2 cellular contexts compared by ENCODE assay signal in the genomic region with DNA sequence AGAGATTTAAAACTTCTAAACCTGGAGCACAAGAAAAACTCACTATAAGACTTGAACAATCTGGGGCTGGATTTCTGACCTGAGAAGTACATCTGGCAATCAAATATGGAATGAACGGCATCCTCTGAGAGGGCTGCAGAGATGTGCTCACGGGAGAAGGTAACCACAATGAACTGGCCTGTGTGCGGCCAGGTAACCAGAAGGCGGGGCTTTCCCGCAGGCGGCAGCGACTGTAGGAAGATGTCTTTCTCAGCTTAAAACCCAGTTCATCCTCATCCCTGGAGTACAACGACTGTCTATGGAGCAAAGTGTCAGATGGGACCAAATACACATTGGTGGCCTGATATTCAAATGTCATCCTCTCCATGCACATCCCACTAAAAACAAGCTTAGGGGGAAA.
TF ChIP-seq lines count a peak whose summit lies in the region.

No MANE protein-coding gene starts in this region.

TF ChIP-seq in HCT116, 20 proteins besides CTCF, POLR2A, EP300 and RAD21 (continued from another document):
- TF ChIP-seq EGR1 (IDR thresholded peaks at IDR 0.05; ENCODE audit: low read depth) (no peak), ZFX (IDR thresholded peaks at IDR 0.05) (no peak), TCF7L2 (IDR thresholded peaks at IDR 0.05; ENCODE audit: borderline replicate concordance, extremely low read depth, insufficient read depth, insufficient read length) (no peak), SRF (IDR thresholded peaks at IDR 0.05; ENCODE audit: low read depth) (no peak), YY1 (IDR thresholded peaks at IDR 0.05; ENCODE audit: extremely low read depth, insufficient replicate concordance, low read depth, low read length) (no peak), FOSL1 (IDR thresholded peaks at IDR 0.05; ENCODE audit: low read depth) (no peak), ZNF274 (IDR thresholded peaks at IDR 0.05; ENCODE audit: low read depth, low read length) (no peak), SP1 (IDR thresholded peaks at IDR 0.05; ENCODE audit: low read depth) (no peak), EZH2phosphoT487 (IDR thresholded peaks at IDR 0.05; ENCODE audit: borderline replicate concordance) (no peak), CEBPB (IDR thresholded peaks at IDR 0.05; ENCODE audit: low read depth) (no peak), EZH2 (IDR thresholded peaks at IDR 0.05) (no peak)
- TF ChIP-seq, protein P1, sequence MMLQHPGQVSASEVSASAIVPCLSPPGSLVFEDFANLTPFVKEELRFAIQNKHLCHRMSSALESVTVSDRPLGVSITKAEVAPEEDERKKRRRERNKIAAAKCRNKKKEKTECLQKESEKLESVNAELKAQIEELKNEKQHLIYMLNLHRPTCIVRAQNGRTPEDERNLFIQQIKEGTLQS (IDR thresholded peaks at IDR 0.05) = no peak
- TF ChIP-seq, protein P2, sequence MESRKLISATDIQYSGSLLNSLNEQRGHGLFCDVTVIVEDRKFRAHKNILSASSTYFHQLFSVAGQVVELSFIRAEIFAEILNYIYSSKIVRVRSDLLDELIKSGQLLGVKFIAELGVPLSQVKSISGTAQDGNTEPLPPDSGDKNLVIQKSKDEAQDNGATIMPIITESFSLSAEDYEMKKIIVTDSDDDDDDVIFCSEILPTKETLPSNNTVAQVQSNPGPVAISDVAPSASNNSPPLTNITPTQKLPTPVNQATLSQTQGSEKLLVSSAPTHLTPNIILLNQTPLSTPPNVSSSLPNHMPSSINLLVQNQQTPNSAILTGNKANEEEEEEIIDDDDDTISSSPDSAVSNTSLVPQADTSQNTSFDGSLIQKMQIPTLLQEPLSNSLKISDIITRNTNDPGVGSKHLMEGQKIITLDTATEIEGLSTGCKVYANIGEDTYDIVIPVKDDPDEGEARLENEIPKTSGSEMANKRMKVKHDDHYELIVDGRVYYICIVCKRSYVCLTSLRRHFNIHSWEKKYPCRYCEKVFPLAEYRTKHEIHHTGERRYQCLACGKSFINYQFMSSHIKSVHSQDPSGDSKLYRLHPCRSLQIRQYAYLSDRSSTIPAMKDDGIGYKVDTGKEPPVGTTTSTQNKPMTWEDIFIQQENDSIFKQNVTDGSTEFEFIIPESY (IDR thresholded peaks at IDR 0.05; ENCODE audit: extremely low read depth, insufficient replicate concordance, low read length) = no peak

TF ChIP-seq in K562, 482 proteins besides CTCF, POLR2A, EP300 and RAD21 (continued from another document):
- TF ChIP-seq, protein P3, sequence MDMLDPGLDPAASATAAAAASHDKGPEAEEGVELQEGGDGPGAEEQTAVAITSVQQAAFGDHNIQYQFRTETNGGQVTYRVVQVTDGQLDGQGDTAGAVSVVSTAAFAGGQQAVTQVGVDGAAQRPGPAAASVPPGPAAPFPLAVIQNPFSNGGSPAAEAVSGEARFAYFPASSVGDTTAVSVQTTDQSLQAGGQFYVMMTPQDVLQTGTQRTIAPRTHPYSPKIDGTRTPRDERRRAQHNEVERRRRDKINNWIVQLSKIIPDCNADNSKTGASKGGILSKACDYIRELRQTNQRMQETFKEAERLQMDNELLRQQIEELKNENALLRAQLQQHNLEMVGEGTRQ (CRISPR knock-in tag; IDR thresholded peaks at IDR 0.05) = no peak
- no peak for TF ChIP-seq ILK (tag; IDR thresholded peaks at IDR 0.05; ENCODE audit: borderline replicate concordance, low read depth)
- TF ChIP-seq, protein P4, sequence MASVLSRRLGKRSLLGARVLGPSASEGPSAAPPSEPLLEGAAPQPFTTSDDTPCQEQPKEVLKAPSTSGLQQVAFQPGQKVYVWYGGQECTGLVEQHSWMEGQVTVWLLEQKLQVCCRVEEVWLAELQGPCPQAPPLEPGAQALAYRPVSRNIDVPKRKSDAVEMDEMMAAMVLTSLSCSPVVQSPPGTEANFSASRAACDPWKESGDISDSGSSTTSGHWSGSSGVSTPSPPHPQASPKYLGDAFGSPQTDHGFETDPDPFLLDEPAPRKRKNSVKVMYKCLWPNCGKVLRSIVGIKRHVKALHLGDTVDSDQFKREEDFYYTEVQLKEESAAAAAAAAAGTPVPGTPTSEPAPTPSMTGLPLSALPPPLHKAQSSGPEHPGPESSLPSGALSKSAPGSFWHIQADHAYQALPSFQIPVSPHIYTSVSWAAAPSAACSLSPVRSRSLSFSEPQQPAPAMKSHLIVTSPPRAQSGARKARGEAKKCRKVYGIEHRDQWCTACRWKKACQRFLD (CRISPR knock-in tag; IDR thresholded peaks at IDR 0.05) = no peak
- TF ChIP-seq RBM17 (IDR thresholded peaks at IDR 0.05; ENCODE audit: borderline replicate concordance, low read depth, low read length) = no peak
- TF ChIP-seq CTBP1 (IDR thresholded peaks at IDR 0.05; ENCODE audit: borderline replicate concordance) = no peak
- TF ChIP-seq, protein P5, sequence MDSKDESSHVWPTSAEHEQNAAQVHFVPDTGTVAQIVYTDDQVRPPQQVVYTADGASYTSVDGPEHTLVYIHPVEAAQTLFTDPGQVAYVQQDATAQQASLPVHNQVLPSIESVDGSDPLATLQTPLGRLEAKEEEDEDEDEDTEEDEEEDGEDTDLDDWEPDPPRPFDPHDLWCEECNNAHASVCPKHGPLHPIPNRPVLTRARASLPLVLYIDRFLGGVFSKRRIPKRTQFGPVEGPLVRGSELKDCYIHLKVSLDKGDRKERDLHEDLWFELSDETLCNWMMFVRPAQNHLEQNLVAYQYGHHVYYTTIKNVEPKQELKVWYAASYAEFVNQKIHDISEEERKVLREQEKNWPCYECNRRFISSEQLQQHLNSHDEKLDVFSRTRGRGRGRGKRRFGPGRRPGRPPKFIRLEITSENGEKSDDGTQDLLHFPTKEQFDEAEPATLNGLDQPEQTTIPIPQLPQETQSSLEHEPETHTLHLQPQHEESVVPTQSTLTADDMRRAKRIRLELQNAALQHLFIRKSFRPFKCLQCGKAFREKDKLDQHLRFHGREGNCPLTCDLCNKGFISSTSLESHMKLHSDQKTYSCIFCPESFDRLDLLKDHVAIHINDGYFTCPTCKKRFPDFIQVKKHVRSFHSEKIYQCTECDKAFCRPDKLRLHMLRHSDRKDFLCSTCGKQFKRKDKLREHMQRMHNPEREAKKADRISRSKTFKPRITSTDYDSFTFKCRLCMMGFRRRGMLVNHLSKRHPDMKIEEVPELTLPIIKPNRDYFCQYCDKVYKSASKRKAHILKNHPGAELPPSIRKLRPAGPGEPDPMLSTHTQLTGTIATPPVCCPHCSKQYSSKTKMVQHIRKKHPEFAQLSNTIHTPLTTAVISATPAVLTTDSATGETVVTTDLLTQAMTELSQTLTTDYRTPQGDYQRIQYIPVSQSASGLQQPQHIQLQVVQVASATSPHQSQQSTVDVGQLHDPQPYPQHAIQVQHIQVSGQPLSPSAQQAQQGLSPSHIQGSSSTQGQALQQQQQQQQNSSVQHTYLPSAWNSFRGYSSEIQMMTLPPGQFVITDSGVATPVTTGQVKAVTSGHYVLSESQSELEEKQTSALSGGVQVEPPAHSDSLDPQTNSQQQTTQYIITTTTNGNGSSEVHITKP (IDR thresholded peaks at IDR 0.05; ENCODE audit: partially characterized antibody) = no peak
- no peak for TF ChIP-seq HIVEP1 (CRISPR knock-in tag; IDR thresholded peaks at IDR 0.05)
- TF ChIP-seq TARDBP (IDR thresholded peaks at IDR 0.05) = no peak
- TF ChIP-seq ETV5 (CRISPR knock-in tag; IDR thresholded peaks at IDR 0.05; ENCODE audit: low read depth) = no peak
- TF ChIP-seq, protein P6, sequence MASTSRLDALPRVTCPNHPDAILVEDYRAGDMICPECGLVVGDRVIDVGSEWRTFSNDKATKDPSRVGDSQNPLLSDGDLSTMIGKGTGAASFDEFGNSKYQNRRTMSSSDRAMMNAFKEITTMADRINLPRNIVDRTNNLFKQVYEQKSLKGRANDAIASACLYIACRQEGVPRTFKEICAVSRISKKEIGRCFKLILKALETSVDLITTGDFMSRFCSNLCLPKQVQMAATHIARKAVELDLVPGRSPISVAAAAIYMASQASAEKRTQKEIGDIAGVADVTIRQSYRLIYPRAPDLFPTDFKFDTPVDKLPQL (IDR thresholded peaks at IDR 0.05; ENCODE audit: extremely low read depth, insufficient read length) = no peak
